27 cellular contexts compared by ENCODE assay signal in the genomic region with DNA sequence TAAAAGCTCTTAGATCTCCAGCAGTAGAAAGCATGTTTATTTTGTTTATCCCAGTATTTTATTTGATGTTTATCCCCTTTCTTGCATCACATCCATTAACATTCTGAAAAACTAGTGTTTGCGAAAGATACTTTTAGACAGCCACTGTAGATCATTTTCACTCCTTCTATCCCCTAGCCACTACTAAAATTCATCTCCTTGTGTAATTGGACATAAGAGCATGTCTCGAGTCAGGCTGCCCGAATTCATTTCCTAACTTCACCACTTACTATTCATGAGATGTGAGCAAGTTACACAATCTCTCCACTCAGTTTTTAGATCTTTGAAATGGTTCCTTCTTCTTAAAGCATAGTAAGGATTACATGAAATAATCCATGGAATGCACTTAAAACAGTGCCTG.
"Had no signal": no experiment of that assay in that cellular context is flagged by ENCODE, and none has a peak within 500 bp of the region (broad histone marks: within the 10 kb centered on the region; RNA-seq: fewer than 3 reads in every experiment).

No MANE protein-coding gene starts in this region.

- H3K9me3 ChIP-seq: adrenal gland, body of pancreas, gastrocnemius medialis, heart left ventricle had no signal

- H3K4me1 ChIP-seq: adrenal gland, body of pancreas, foreskin keratinocyte, gastrocnemius medialis, heart left ventricle had no signal

- H3K27me3 ChIP-seq: adrenal gland, body of pancreas, foreskin keratinocyte, gastrocnemius medialis, heart left ventricle had no signal

- H3K4me3 ChIP-seq: adrenal gland, body of pancreas, gastrocnemius medialis, heart left ventricle had no signal

- DNase-seq: activated CD4-positive, alpha-beta memory T cell treated with anti-CD3 and anti-CD28 coated beads, Interleukin-2, amount 10 ng/mL, durations not matched to agents 7 days and 5 days; activated CD4-positive, alpha-beta T cell treated with anti-CD3 and anti-CD28 coated beads for 1 hour; activated CD4-positive, alpha-beta T cell treated with anti-CD3 and anti-CD28 coated beads for 4 hours; activated CD4-positive, alpha-beta T cell treated with anti-CD3 and anti-CD28 coated beads, Interleukin-2, amount 10 ng/mL, durations not matched to agents 7 days and 5 days; activated CD4-positive, alpha-beta T cell treated with anti-CD3 and anti-CD28 coated beads, Interleukin-2, amount 50 U/mL, for 4 hours; activated effector memory CD4-positive, alpha-beta T cell treated with anti-CD3 and anti-CD28 coated beads, Interleukin-2, amount 50 U/mL, for 16 hours; activated naive CD4-positive, alpha-beta T cell treated with anti-CD3 and anti-CD28 coated beads for 36 hours; activated naive CD8-positive, alpha-beta T cell treated with anti-CD3 and anti-CD28 coated beads for 36 hours; activated naive CD8-positive, alpha-beta T cell treated with anti-CD3 and anti-CD28 coated beads, Interleukin-2, amount 50 U/mL, for 24 hours; activated T-cell treated with anti-CD3 and anti-CD28 coated beads, Interleukin-2, amount 50 U/mL, for 1 hour; activated T-cell treated with anti-CD3 and anti-CD28 coated beads, Interleukin-2, amount 50 U/mL, for 48 hours; adrenal gland; amygdala; aorta; body of pancreas; caudate nucleus; cortex of kidney; dermis blood vessel endothelial cell; effector CD4-positive, alpha-beta T cell; effector memory CD8-positive, alpha-beta T cell; foreskin keratinocyte; gastrocnemius medialis; glutamatergic neuron; heart left ventricle; T-helper 2 cell had no signal

- H3K36me3 ChIP-seq: adrenal gland, gastrocnemius medialis, heart left ventricle had no signal

- H3K27ac ChIP-seq: adrenal gland, body of pancreas, epithelial cell of prostate, foreskin keratinocyte, gastrocnemius medialis, heart left ventricle, VCaP had no signal
